5 cellular contexts compared by ENCODE assay signal in genomic region chr9:27614551-27614950, GRCh38.
"Had no signal": no experiment of that assay in that cellular context is flagged by ENCODE, and none has a peak within 500 bp of the region (broad histone marks: within the 10 kb centered on the region; RNA-seq: fewer than 3 reads in every experiment).

No MANE protein-coding gene starts in this region.

- H3K27ac ChIP-seq: HL-60 had no signal

- H3K4me3 ChIP-seq: K562 had no signal

- FAIRE-seq: HepG2, HTR-8/SVneo, K562 had no signal

- DNase-seq: IMR-90 had no signal
